Comparison of ENCODE assay signal across 1 cellular context in genomic region chr5:151721812-151722391, GRCh38.
TF ChIP-seq lines count a peak whose summit lies in the region.

No MANE protein-coding gene starts in this region.

TF ChIP-seq in K562, 482 proteins besides CTCF, POLR2A, EP300 and RAD21:
- TF ChIP-seq CHD1 (IDR thresholded peaks at IDR 0.05; ENCODE audit: low read length), result no peak
- peak; percentile 50; the same call in 1 of the 2 replicates for TF ChIP-seq HCFC1 (IDR thresholded peaks at IDR 0.05; ENCODE audit: low read depth, low read length)
